In the genomic region with DNA sequence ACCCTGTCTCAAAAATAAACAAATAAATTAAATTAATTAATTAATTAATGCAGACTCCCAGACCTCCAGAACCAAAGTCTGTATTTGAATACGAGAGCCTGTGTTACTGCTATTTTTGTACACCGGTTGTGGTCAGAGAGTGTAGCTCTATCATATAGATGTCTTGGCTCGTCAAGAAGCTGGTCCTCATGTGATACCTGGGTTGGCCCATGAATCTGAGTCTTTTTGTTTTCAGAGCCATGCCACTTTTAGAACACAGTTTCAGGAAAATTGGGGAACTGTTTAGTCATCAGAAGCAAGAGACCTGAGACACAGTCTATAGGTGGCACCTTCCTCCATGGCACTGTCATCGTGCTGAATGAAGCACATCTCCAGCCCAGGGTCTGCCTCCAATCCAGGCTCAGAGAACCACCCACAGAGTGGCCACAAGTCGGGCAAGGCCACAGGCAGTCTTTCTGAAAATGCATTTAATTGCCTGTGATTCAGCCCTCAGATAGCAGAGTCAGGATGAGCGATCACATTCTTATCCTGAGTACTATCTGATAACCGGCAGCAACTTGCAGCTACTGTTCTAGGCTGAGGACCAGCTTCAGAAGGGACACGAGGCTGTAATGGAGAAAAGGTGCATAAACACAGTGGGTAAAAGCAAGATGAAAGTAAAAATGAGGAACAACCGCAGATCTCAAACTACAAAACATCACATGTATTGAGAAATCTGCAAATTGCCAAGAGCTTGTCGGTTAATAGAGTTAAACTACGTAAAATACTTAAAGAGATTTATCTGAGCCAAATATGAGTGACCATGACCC, we compare ENCODE assay signal across 1 cellular context.
A peak's percentile ranks its signal among the peaks of the same experiment; 100 is the strongest.
TF ChIP-seq lines count a peak whose summit lies in the region.

No MANE protein-coding gene starts in this region.

TF ChIP-seq in K562, 482 proteins besides CTCF, POLR2A, EP300 and RAD21 (continued from another document and continues in another):
- TF ChIP-seq, protein P1, sequence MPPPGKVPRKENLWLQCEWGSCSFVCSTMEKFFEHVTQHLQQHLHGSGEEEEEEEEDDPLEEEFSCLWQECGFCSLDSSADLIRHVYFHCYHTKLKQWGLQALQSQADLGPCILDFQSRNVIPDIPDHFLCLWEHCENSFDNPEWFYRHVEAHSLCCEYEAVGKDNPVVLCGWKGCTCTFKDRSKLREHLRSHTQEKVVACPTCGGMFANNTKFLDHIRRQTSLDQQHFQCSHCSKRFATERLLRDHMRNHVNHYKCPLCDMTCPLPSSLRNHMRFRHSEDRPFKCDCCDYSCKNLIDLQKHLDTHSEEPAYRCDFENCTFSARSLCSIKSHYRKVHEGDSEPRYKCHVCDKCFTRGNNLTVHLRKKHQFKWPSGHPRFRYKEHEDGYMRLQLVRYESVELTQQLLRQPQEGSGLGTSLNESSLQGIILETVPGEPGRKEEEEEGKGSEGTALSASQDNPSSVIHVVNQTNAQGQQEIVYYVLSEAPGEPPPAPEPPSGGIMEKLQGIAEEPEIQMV (tag; conservative IDR thresholded peaks at IDR 0.05; ENCODE audit: low read depth): 0 out of 2 replicates have a peak, but pooled peaks have one; percentile 39
- TF ChIP-seq, protein P2, sequence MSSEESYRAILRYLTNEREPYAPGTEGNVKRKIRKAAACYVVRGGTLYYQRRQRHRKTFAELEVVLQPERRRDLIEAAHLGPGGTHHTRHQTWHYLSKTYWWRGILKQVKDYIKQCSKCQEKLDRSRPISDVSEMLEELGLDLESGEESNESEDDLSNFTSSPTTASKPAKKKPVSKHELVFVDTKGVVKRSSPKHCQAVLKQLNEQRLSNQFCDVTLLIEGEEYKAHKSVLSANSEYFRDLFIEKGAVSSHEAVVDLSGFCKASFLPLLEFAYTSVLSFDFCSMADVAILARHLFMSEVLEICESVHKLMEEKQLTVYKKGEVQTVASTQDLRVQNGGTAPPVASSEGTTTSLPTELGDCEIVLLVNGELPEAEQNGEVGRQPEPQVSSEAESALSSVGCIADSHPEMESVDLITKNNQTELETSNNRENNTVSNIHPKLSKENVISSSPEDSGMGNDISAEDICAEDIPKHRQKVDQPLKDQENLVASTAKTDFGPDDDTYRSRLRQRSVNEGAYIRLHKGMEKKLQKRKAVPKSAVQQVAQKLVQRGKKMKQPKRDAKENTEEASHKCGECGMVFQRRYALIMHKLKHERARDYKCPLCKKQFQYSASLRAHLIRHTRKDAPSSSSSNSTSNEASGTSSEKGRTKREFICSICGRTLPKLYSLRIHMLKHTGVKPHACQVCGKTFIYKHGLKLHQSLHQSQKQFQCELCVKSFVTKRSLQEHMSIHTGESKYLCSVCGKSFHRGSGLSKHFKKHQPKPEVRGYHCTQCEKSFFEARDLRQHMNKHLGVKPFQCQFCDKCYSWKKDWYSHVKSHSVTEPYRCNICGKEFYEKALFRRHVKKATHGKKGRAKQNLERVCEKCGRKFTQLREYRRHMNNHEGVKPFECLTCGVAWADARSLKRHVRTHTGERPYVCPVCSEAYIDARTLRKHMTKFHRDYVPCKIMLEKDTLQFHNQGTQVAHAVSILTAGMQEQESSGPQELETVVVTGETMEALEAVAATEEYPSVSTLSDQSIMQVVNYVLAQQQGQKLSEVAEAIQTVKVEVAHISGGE (CRISPR knock-in tag; IDR thresholded peaks at IDR 0.05): no peak
- TF ChIP-seq, protein P3, sequence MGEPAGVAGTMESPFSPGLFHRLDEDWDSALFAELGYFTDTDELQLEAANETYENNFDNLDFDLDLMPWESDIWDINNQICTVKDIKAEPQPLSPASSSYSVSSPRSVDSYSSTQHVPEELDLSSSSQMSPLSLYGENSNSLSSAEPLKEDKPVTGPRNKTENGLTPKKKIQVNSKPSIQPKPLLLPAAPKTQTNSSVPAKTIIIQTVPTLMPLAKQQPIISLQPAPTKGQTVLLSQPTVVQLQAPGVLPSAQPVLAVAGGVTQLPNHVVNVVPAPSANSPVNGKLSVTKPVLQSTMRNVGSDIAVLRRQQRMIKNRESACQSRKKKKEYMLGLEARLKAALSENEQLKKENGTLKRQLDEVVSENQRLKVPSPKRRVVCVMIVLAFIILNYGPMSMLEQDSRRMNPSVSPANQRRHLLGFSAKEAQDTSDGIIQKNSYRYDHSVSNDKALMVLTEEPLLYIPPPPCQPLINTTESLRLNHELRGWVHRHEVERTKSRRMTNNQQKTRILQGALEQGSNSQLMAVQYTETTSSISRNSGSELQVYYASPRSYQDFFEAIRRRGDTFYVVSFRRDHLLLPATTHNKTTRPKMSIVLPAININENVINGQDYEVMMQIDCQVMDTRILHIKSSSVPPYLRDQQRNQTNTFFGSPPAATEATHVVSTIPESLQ (CRISPR knock-in tag; IDR thresholded peaks at IDR 0.05): 0 out of 2 replicates have a peak, but pooled peaks have one; percentile 13
- TF ChIP-seq, protein P4, sequence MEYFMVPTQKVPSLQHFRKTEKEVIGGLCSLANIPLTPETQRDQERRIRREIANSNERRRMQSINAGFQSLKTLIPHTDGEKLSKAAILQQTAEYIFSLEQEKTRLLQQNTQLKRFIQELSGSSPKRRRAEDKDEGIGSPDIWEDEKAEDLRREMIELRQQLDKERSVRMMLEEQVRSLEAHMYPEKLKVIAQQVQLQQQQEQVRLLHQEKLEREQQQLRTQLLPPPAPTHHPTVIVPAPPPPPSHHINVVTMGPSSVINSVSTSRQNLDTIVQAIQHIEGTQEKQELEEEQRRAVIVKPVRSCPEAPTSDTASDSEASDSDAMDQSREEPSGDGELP (CRISPR knock-in tag; IDR thresholded peaks at IDR 0.05; ENCODE audit: borderline replicate concordance): no peak
- peak; percentile 70 for TF ChIP-seq NFE2 (IDR thresholded peaks at IDR 0.05; ENCODE audit: low read depth)
- TF ChIP-seq MAFG (tag; conservative IDR thresholded peaks at IDR 0.05): peak; percentile 33
- TF ChIP-seq ZNF140 (CRISPR knock-in tag; IDR thresholded peaks at IDR 0.05): no peak
- TF ChIP-seq, protein P5, sequence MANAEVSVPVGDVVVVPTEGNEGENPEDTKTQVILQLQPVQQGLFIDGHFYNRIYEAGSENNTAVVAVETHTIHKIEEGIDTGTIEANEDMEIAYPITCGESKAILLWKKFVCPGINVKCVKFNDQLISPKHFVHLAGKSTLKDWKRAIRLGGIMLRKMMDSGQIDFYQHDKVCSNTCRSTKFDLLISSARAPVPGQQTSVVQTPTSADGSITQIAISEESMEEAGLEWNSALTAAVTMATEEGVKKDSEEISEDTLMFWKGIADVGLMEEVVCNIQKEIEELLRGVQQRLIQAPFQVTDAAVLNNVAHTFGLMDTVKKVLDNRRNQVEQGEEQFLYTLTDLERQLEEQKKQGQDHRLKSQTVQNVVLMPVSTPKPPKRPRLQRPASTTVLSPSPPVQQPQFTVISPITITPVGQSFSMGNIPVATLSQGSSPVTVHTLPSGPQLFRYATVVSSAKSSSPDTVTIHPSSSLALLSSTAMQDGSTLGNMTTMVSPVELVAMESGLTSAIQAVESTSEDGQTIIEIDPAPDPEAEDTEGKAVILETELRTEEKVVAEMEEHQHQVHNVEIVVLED (CRISPR knock-in tag; IDR thresholded peaks at IDR 0.05): 0 out of 2 replicates have a peak, but pooled peaks have one; percentile 18
- TF ChIP-seq KLF13 (tag; IDR thresholded peaks at IDR 0.05; ENCODE audit: borderline replicate concordance, low read depth): 0 out of 2 replicates have a peak, but pooled peaks have one; percentile 13
- TF ChIP-seq ZC3H11A (IDR thresholded peaks at IDR 0.05; ENCODE audit: low read depth, low read length): no peak
- TF ChIP-seq, protein P6, sequence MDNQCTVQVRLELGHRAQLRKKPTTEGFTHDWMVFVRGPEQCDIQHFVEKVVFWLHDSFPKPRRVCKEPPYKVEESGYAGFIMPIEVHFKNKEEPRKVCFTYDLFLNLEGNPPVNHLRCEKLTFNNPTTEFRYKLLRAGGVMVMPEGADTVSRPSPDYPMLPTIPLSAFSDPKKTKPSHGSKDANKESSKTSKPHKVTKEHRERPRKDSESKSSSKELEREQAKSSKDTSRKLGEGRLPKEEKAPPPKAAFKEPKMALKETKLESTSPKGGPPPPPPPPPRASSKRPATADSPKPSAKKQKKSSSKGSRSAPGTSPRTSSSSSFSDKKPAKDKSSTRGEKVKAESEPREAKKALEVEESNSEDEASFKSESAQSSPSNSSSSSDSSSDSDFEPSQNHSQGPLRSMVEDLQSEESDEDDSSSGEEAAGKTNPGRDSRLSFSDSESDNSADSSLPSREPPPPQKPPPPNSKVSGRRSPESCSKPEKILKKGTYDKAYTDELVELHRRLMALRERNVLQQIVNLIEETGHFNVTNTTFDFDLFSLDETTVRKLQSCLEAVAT (IDR thresholded peaks at IDR 0.05): 0 out of 4 replicates have a peak, but pooled peaks of 1 of the 2 experiments have one; percentile 43
- TF ChIP-seq SMARCE1 (IDR thresholded peaks at IDR 0.05): peak; percentile 10
- TF ChIP-seq, protein P7, sequence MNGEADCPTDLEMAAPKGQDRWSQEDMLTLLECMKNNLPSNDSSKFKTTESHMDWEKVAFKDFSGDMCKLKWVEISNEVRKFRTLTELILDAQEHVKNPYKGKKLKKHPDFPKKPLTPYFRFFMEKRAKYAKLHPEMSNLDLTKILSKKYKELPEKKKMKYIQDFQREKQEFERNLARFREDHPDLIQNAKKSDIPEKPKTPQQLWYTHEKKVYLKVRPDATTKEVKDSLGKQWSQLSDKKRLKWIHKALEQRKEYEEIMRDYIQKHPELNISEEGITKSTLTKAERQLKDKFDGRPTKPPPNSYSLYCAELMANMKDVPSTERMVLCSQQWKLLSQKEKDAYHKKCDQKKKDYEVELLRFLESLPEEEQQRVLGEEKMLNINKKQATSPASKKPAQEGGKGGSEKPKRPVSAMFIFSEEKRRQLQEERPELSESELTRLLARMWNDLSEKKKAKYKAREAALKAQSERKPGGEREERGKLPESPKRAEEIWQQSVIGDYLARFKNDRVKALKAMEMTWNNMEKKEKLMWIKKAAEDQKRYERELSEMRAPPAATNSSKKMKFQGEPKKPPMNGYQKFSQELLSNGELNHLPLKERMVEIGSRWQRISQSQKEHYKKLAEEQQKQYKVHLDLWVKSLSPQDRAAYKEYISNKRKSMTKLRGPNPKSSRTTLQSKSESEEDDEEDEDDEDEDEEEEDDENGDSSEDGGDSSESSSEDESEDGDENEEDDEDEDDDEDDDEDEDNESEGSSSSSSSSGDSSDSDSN (IDR thresholded peaks at IDR 0.05; ENCODE audit: borderline replicate concordance in 1 of 2, low read depth in 2 of 2, low read length in 2 of 2): 0 out of 4 replicates have a peak, but pooled peaks of 1 of the 2 experiments have one; percentile 13
- TF ChIP-seq, protein P8, sequence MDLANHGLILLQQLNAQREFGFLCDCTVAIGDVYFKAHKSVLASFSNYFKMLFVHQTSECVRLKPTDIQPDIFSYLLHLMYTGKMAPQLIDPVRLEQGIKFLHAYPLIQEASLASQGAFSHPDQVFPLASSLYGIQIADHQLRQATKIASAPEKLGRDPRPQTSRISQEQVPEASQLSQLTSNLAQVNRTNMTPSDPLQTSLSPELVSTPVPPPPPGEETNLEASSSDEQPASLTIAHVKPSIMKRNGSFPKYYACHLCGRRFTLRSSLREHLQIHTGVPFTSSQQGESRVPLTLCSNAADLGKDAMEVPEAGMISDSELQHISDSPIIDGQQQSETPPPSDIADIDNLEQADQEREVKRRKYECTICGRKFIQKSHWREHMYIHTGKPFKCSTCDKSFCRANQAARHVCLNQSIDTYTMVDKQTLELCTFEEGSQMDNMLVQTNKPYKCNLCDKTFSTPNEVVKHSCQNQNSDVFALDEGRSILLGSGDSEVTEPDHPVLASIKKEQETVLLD (IDR thresholded peaks at IDR 0.05): 0 out of 2 replicates have a peak, but pooled peaks have one; percentile 19
- TF ChIP-seq CSDE1 (IDR thresholded peaks at IDR 0.05): no peak
- TF ChIP-seq BACH1 (tag; IDR thresholded peaks at IDR 0.05): peak; percentile 49
- TF ChIP-seq SIN3A (IDR thresholded peaks at IDR 0.05; ENCODE audit: borderline replicate concordance in 2 of 2, control insufficient read depth in 1 of 2, low read depth in 2 of 2, low read length in 2 of 2): no peak
- TF ChIP-seq JUND (IDR thresholded peaks at IDR 0.05; ENCODE audit: borderline replicate concordance, low read depth, low read length): peak; percentile 34; the same call in 1 of the 2 replicates
- TF ChIP-seq JUND (tag; IDR thresholded peaks at IDR 0.05; ENCODE audit: borderline replicate concordance, low read depth, low read length): peak; percentile 56; the same call in 1 of the 3 replicates
- TF ChIP-seq ZNF830 (CRISPR knock-in tag; IDR thresholded peaks at IDR 0.05): no peak
- peak in 1 of 3 experiments; percentile 23 for TF ChIP-seq YY1 (IDR thresholded peaks at IDR 0.05; ENCODE audit: borderline replicate concordance in 1 of 3, control insufficient read depth in 1 of 3, extremely low read depth in 1 of 3, insufficient read depth in 3 of 3, insufficient read length in 1 of 3, insufficient replicate concordance in 2 of 3, low read depth in 1 of 3, low read length in 2 of 3)
- TF ChIP-seq, protein P9, sequence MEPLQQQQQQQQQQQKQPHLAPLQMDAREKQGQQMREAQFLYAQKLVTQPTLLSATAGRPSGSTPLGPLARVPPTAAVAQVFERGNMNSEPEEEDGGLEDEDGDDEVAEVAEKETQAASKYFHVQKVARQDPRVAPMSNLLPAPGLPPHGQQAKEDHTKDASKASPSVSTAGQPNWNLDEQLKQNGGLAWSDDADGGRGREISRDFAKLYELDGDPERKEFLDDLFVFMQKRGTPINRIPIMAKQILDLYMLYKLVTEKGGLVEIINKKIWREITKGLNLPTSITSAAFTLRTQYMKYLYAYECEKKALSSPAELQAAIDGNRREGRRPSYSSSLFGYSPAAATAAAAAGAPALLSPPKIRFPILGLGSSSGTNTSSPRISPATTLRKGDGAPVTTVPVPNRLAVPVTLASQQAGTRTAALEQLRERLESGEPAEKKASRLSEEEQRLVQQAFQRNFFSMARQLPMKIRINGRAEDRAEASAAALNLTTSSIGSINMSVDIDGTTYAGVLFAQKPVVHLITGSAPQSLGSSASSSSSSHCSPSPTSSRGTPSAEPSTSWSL (CRISPR knock-in tag; IDR thresholded peaks at IDR 0.05; ENCODE audit: borderline replicate concordance): 0 out of 2 replicates have a peak, but pooled peaks have one; percentile 47
- TF ChIP-seq, protein P10, sequence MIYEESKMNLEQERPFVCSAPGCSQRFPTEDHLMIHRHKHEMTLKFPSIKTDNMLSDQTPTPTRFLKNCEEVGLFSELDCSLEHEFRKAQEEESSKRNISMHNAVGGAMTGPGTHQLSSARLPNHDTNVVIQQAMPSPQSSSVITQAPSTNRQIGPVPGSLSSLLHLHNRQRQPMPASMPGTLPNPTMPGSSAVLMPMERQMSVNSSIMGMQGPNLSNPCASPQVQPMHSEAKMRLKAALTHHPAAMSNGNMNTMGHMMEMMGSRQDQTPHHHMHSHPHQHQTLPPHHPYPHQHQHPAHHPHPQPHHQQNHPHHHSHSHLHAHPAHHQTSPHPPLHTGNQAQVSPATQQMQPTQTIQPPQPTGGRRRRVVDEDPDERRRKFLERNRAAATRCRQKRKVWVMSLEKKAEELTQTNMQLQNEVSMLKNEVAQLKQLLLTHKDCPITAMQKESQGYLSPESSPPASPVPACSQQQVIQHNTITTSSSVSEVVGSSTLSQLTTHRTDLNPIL (CRISPR knock-in tag; IDR thresholded peaks at IDR 0.05): no peak
- TF ChIP-seq FOXA3 (CRISPR knock-in tag; conservative IDR thresholded peaks at IDR 0.05 in 1 of 2, IDR thresholded peaks at IDR 0.05 in 1 of 2): 0 out of 4 replicates have a peak, but pooled peaks of 1 of the 2 experiments have one; percentile 36
- peak; percentile 55; the same call in 1 of the 2 replicates for TF ChIP-seq ZNF644 (tag; IDR thresholded peaks at IDR 0.05; ENCODE audit: low read depth)
- TF ChIP-seq NR4A1 (CRISPR knock-in tag; IDR thresholded peaks at IDR 0.05): no peak
- peak; percentile 53; the same call in 1 of the 2 replicates for TF ChIP-seq NR4A1 (tag; IDR thresholded peaks at IDR 0.05)
- TF ChIP-seq NFRKB (IDR thresholded peaks at IDR 0.05; ENCODE audit: low read depth): peak; percentile 68
- peak; percentile 40; the same call in 1 of the 2 replicates for TF ChIP-seq MAFK (IDR thresholded peaks at IDR 0.05; ENCODE audit: low read length)
- TF ChIP-seq CREM (IDR thresholded peaks at IDR 0.05; ENCODE audit: low read depth): 0 out of 2 replicates have a peak, but pooled peaks have one; percentile 25
- peak; percentile 39; the same call in 1 of the 2 replicates for TF ChIP-seq RNF2 (IDR thresholded peaks at IDR 0.05)
